18 cellular contexts compared by ENCODE assay signal in genomic region chr19:55620951-55621672, GRCh38. TPM values are rescaled to one million over a fixed set of nuclear protein-coding genes. Genes with fewer than 3 reads are reported as not detected.
DNase-seq lines count a peak whose midpoint lies in the region; ATAC-seq, FAIRE-seq and TF ChIP-seq lines count a peak whose summit lies in the region.
"Had no signal": no experiment of that assay in that cellular context is flagged by ENCODE, and none has a peak within 500 bp of the region (broad histone marks: within the 10 kb centered on the region; RNA-seq: fewer than 3 reads in every experiment).

No MANE protein-coding gene starts in this region.

- no peak overlapping the region for H3K27ac ChIP-seq in Panc1 (ENCODE audit: low read length)
- H3K27ac ChIP-seq: testis had no signal

- H3K36me3 Mint-ChIP-seq in activated T-cell treated with anti-CD3 and anti-CD28 coated beads, Interleukin-2, amount 50 U/mL, for 24 hours (ENCODE audit: low read depth), result peaks cover 37% of the 10 kb centered on the region
- peaks cover 0 to 16% of the 10 kb centered on the region in 2 donors for H3K36me3 Mint-ChIP-seq in activated T-cell treated with anti-CD3 and anti-CD28 coated beads, Interleukin-2, amount 50 U/mL, for 72 hours (ENCODE audit: insufficient read depth in 2 of 2)
- H3K36me3 Mint-ChIP-seq in dendritic cell treated with granulocyte-macrophage colony-stimulating factor and Interleukin-4, amounts not matched to agents 40 ng/mL and 50 ng/mL, for 4 days (ENCODE audit: low read depth), result peaks cover 59% of the 10 kb centered on the region
- peaks cover 59% of the 10 kb centered on the region for H3K36me3 Mint-ChIP-seq in stimulated activated effector memory CD8-positive, alpha-beta T cell treated with anti-CD3 and anti-CD28 coated beads, Interleukin-12 subunit alpha, Interleukin-12 subunit beta, amount 100 ng/mL, for 72 hours

- no peak overlapping the region for H3K4me3 Mint-ChIP-seq in activated T-cell treated with anti-CD3 and anti-CD28 coated beads, Interleukin-2, amount 50 U/mL, for 24 hours
- H3K4me3 Mint-ChIP-seq in activated T-cell treated with anti-CD3 and anti-CD28 coated beads, Interleukin-2, amount 50 U/mL, for 72 hours, result no peak overlapping the region
- no peak overlapping the region for H3K4me3 Mint-ChIP-seq in dendritic cell treated with granulocyte-macrophage colony-stimulating factor and Interleukin-4, amounts not matched to agents 40 ng/mL and 50 ng/mL, for 4 days
- no peak overlapping the region for H3K4me3 Mint-ChIP-seq in stimulated activated effector memory CD8-positive, alpha-beta T cell treated with anti-CD3 and anti-CD28 coated beads, Interleukin-12 subunit alpha, Interleukin-12 subunit beta, amount 100 ng/mL, for 72 hours
- H3K4me3 Mint-ChIP-seq: activated CD4-positive, alpha-beta T cell treated with anti-CD3 and anti-CD28 coated beads, Interleukin-2, amount 10 ng/mL, durations not matched to agents 24 days and 14 days; GM23338 had no signal

- no peak for TF ChIP-seq CTCF in Panc1 (IDR thresholded peaks at IDR 0.05)

- in situ Hi-C loops in Panc1 (cut with HindIII; ENCODE audit: low pct_unique_long_range_greater_than_20kb, low sequenced_read_pairs), result no loop called here

- no peak overlapping the region for H3K4me3 ChIP-seq in Panc1 (ENCODE audit: low read depth in 2 of 2, low read length in 2 of 2)
- H3K4me3 ChIP-seq: dorsolateral prefrontal cortex, GM23338 had no signal

- intact Hi-C loops in Panc1 (cut with micrococcal nuclease; ENCODE audit: unreplicated experiment), result no loop called here
- intact Hi-C loops in dendritic cell treated with granulocyte-macrophage colony-stimulating factor and Interleukin-4, amounts not matched to agents 40 ng/mL and 50 ng/mL, for 4 days (cut with micrococcal nuclease), result no loop called here

- no peak for FAIRE-seq in HTR-8/SVneo (lab: Jason Lieb, UNC)

- no peaks in the 10 kb centered on the region for H3K9me3 ChIP-seq in Panc1 (ENCODE audit: control insufficient read depth, insufficient read depth, low read depth, low read length)
- H3K9me3 ChIP-seq: testis had no signal

- peak overlapping the region; percentile 44 for H3K27ac Mint-ChIP-seq in activated T-cell treated with anti-CD3 and anti-CD28 coated beads, Interleukin-2, amount 50 U/mL, for 24 hours
- H3K27ac Mint-ChIP-seq in activated T-cell treated with anti-CD3 and anti-CD28 coated beads, Interleukin-2, amount 50 U/mL, for 72 hours, result no peak overlapping the region
- H3K27ac Mint-ChIP-seq in dendritic cell treated with granulocyte-macrophage colony-stimulating factor and Interleukin-4, amounts not matched to agents 40 ng/mL and 50 ng/mL, for 4 days, result peak overlapping the region; percentile 30
- peak overlapping the region; percentile 43 for H3K27ac Mint-ChIP-seq in stimulated activated effector memory CD8-positive, alpha-beta T cell treated with anti-CD3 and anti-CD28 coated beads, Interleukin-12 subunit alpha, Interleukin-12 subunit beta, amount 100 ng/mL, for 72 hours
- H3K27ac Mint-ChIP-seq: activated CD4-positive, alpha-beta T cell treated with anti-CD3 and anti-CD28 coated beads, Interleukin-2, amount 10 ng/mL, durations not matched to agents 24 days and 14 days; GM23338 had no signal

- no peaks in the 10 kb centered on the region for H3K27me3 Mint-ChIP-seq in activated T-cell treated with anti-CD3 and anti-CD28 coated beads, Interleukin-2, amount 50 U/mL, for 24 hours
- H3K27me3 Mint-ChIP-seq in activated T-cell treated with anti-CD3 and anti-CD28 coated beads, Interleukin-2, amount 50 U/mL, for 72 hours (ENCODE audit: low read depth), result no peaks in the 10 kb centered on the region
- peaks cover 2% of the 10 kb centered on the region for H3K27me3 Mint-ChIP-seq in dendritic cell treated with granulocyte-macrophage colony-stimulating factor and Interleukin-4, amounts not matched to agents 40 ng/mL and 50 ng/mL, for 4 days
- H3K27me3 Mint-ChIP-seq: activated CD4-positive, alpha-beta T cell treated with anti-CD3 and anti-CD28 coated beads, Interleukin-2, amount 10 ng/mL, durations not matched to agents 24 days and 14 days had no signal

- no peaks in the 10 kb centered on the region for H3K27me3 ChIP-seq in Panc1 (ENCODE audit: control insufficient read depth, insufficient read depth, low read length)
- H3K27me3 ChIP-seq: dorsolateral prefrontal cortex, testis had no signal

- POLR2A ChIA-PET in Panc1 (lab: Charles Lee), result no interaction called here

- peaks cover 42% of the 10 kb centered on the region for H3K4me1 Mint-ChIP-seq in activated T-cell treated with anti-CD3 and anti-CD28 coated beads, Interleukin-2, amount 50 U/mL, for 24 hours (ENCODE audit: low read depth)
- H3K4me1 Mint-ChIP-seq in activated T-cell treated with anti-CD3 and anti-CD28 coated beads, Interleukin-2, amount 50 U/mL, for 72 hours (ENCODE audit: low read depth), result peaks cover 42% of the 10 kb centered on the region
- peaks cover 70% of the 10 kb centered on the region for H3K4me1 Mint-ChIP-seq in dendritic cell treated with granulocyte-macrophage colony-stimulating factor and Interleukin-4, amounts not matched to agents 40 ng/mL and 50 ng/mL, for 4 days (ENCODE audit: low read depth)
- peaks cover 22% of the 10 kb centered on the region for H3K4me1 Mint-ChIP-seq in stimulated activated effector memory CD8-positive, alpha-beta T cell treated with anti-CD3 and anti-CD28 coated beads, Interleukin-12 subunit alpha, Interleukin-12 subunit beta, amount 100 ng/mL, for 72 hours

- no peaks in the 10 kb centered on the region for H3K9me3 Mint-ChIP-seq in activated T-cell treated with anti-CD3 and anti-CD28 coated beads, Interleukin-2, amount 50 U/mL, for 24 hours
- H3K9me3 Mint-ChIP-seq in activated T-cell treated with anti-CD3 and anti-CD28 coated beads, Interleukin-2, amount 50 U/mL, for 72 hours, result no peaks in the 10 kb centered on the region
- no peaks in the 10 kb centered on the region for H3K9me3 Mint-ChIP-seq in dendritic cell treated with granulocyte-macrophage colony-stimulating factor and Interleukin-4, amounts not matched to agents 40 ng/mL and 50 ng/mL, for 4 days
- H3K9me3 Mint-ChIP-seq in stimulated activated effector memory CD8-positive, alpha-beta T cell treated with anti-CD3 and anti-CD28 coated beads, Interleukin-12 subunit alpha, Interleukin-12 subunit beta, amount 100 ng/mL, for 72 hours, result no peaks in the 10 kb centered on the region
- H3K9me3 Mint-ChIP-seq: activated CD4-positive, alpha-beta T cell treated with anti-CD3 and anti-CD28 coated beads, Interleukin-2, amount 10 ng/mL, durations not matched to agents 24 days and 14 days had no signal

- DNase-seq in activated T-cell treated with anti-CD3 and anti-CD28 coated beads, Interleukin-2, amount 50 U/mL, for 24 hours, result no peak
- DNase-seq in activated T-cell treated with anti-CD3 and anti-CD28 coated beads, Interleukin-2, amount 50 U/mL, for 72 hours, result no peak
- no peak for DNase-seq in Panc1 (ENCODE audit: low read depth, low spot score)
- DNase-seq in stimulated activated effector memory CD8-positive, alpha-beta T cell treated with anti-CD3 and anti-CD28 coated beads, Interleukin-12 subunit alpha, Interleukin-12 subunit beta, amount 100 ng/mL, for 72 hours (ENCODE audit: low spot score in 2 of 2), result no peak
- DNase-seq in NCI-H1105 (lab: John Stamatoyannopoulos, UW), result no peak
- no peak for DNase-seq in HTR-8/SVneo (ENCODE audit: insufficient read length, low spot score)
- DNase-seq: activated CD4-positive, alpha-beta T cell treated with anti-CD3 and anti-CD28 coated beads, Interleukin-2, amount 10 ng/mL, durations not matched to agents 24 days and 14 days; activated gamma-delta T cell treated with Interleukin-2 at 50 U/mL for 16 hours; DMS153; dorsolateral prefrontal cortex; NCI-H146; NCI-H2171; NCI-H69; occipital lobe; testis had no signal

- BruUV-seq in Panc1 (replicated peaks; lab: Mats Ljungman, UMichigan), result TSS peak; percentile 65

- CTCF ChIA-PET in Panc1 (lab: Charles Lee), result no interaction called here

- H3K36me3 ChIP-seq in Panc1 (ENCODE audit: control insufficient read depth, insufficient read depth, low read length), result no peaks in the 10 kb centered on the region

- 0 out of 2 replicates have a peak, but pooled peaks cover 3% of the 10 kb centered on the region for H3K4me1 ChIP-seq in Panc1 (ENCODE audit: control insufficient read depth, insufficient read depth, low read length)

- ATAC-seq in activated T-cell treated with anti-CD3 and anti-CD28 coated beads, Interleukin-2, amount 50 U/mL, for 72 hours (replicated peaks in 1 of 2), result no peak
- ATAC-seq in Panc1, result no peak
- no peak for ATAC-seq in stimulated activated effector memory CD8-positive, alpha-beta T cell treated with anti-CD3 and anti-CD28 coated beads, Interleukin-12 subunit alpha, Interleukin-12 subunit beta, amount 100 ng/mL, for 72 hours
- ATAC-seq in HG02840 (IDR thresholded peaks at IDR 0.05; ENCODE audit: low FRiP score, unreplicated experiment), result no peak
- ATAC-seq: GM23338 had no signal

RNA-seq across cellular contexts. Expression of gene ZNF784, which starts 3.3 kb away (rescaled TPM):
- total RNA-seq in activated T-cell treated with anti-CD3 and anti-CD28 coated beads, Interleukin-2, amount 50 U/mL, for 72 hours, result 1 to 10 TPM; 4.3 to 6.9 TPM
- total RNA-seq in Panc1 (2021; ENCODE audit: unreplicated experiment), result 8.9 TPM
- polyA plus RNA-seq in Panc1 (2012; ENCODE audit: insufficient read length), result 17.4 TPM

RNA-seq across cellular contexts. Expression of gene ZNF865, which starts 15.7 kb away (rescaled TPM):
- 10 to 100 TPM; 12.9 to 13.2 TPM for total RNA-seq in activated T-cell treated with anti-CD3 and anti-CD28 coated beads, Interleukin-2, amount 50 U/mL, for 72 hours
- 25.6 TPM for total RNA-seq in Panc1 (2021; ENCODE audit: unreplicated experiment)
- polyA plus RNA-seq in Panc1 (2012; ENCODE audit: insufficient read length), result 27.5 TPM

RNA-seq across cellular contexts. Expression of gene ZNF580, which starts 19.7 kb away (rescaled TPM):
- total RNA-seq in activated T-cell treated with anti-CD3 and anti-CD28 coated beads, Interleukin-2, amount 50 U/mL, for 72 hours, result 10 to 100 TPM; 46.1 to 47.8 TPM
- 58.0 TPM for total RNA-seq in Panc1 (2021; ENCODE audit: unreplicated experiment)
- 91.5 TPM for polyA plus RNA-seq in Panc1 (2012; ENCODE audit: insufficient read length)

RNA-seq across cellular contexts. Expression of gene ZNF524, which starts 21.0 kb away (rescaled TPM):
- 10 to 100 TPM; 26.2 to 32.3 TPM for total RNA-seq in activated T-cell treated with anti-CD3 and anti-CD28 coated beads, Interleukin-2, amount 50 U/mL, for 72 hours
- total RNA-seq in Panc1 (2021; ENCODE audit: unreplicated experiment), result 26.4 TPM
- polyA plus RNA-seq in Panc1 (2012; ENCODE audit: insufficient read length), result 25.3 TPM

RNA-seq across cellular contexts. Expression of gene FIZ1, which starts 21.8 kb away (rescaled TPM):
- total RNA-seq in activated T-cell treated with anti-CD3 and anti-CD28 coated beads, Interleukin-2, amount 50 U/mL, for 72 hours, result 10 to 100 TPM; 16.2 to 17.3 TPM
- total RNA-seq in Panc1 (2021; ENCODE audit: unreplicated experiment), result 28.5 TPM
- polyA plus RNA-seq in Panc1 (2012; ENCODE audit: insufficient read length), result 31.1 TPM
